In genomic region chr1:204429746-204430145, GRCh38 we compare ENCODE assay signal across 19 cellular contexts. TPM values are rescaled to one million over a fixed set of nuclear protein-coding genes. Genes with fewer than 3 reads are reported as not detected.
DNase-seq lines count a peak whose midpoint lies in the region; ATAC-seq and TF ChIP-seq lines count a peak whose summit lies in the region.
"Had no signal": no experiment of that assay in that cellular context is flagged by ENCODE, and none has a peak within 500 bp of the region (broad histone marks: within the 10 kb centered on the region; RNA-seq: fewer than 3 reads in every experiment).

No MANE protein-coding gene starts in this region.

- peak overlapping the region; percentile 28 for H4K91ac ChIP-seq in mesenchymal stem cell (ENCODE audit: low read length)

- H3K4me3 Mint-ChIP-seq in WTC11 = no peak overlapping the region
- H3K4me3 Mint-ChIP-seq in stimulated activated effector memory CD8-positive, alpha-beta T cell treated with anti-CD3 and anti-CD28 coated beads, Interleukin-12 subunit alpha, Interleukin-12 subunit beta, amount 100 ng/mL, for 72 hours = no peak overlapping the region
- H3K4me3 Mint-ChIP-seq: CD14-positive monocyte; CD4-positive, alpha-beta memory T cell; IgD-negative memory B cell had no signal

- no peak overlapping the region for H2BK15ac ChIP-seq in mesenchymal stem cell (ENCODE audit: low read depth, poor library complexity, severe bottlenecking)

- H3K4me2 ChIP-seq in mesenchymal stem cell (ENCODE audit: low read length, poor library complexity, severe bottlenecking) = no peak overlapping the region
- H3K4me2 ChIP-seq: A549, BLaER1 had no signal

- peaks cover 35% of the 10 kb centered on the region for H3K36me3 Mint-ChIP-seq in WTC11
- peaks cover 92% of the 10 kb centered on the region for H3K36me3 Mint-ChIP-seq in stimulated activated effector memory CD8-positive, alpha-beta T cell treated with anti-CD3 and anti-CD28 coated beads, Interleukin-12 subunit alpha, Interleukin-12 subunit beta, amount 100 ng/mL, for 72 hours

- TF ChIP-seq POLR2A in stomach (IDR thresholded peaks at IDR 0.05) = no peak

- WGBS in mesenchymal stem cell = 96% methylated on average over 18 of the region's 18 CpGs
- 89 to 92% (median 90%) methylated on average over 18 of the region's 18 CpGs for WGBS in stomach, 5 donors

- no peak for TF ChIP-seq EP300 in stomach (IDR thresholded peaks at IDR 0.05)

- H3K4me1 ChIP-seq in mesenchymal stem cell (ENCODE audit: control insufficient read depth, insufficient read depth, low read depth, low read length) = peaks cover 3% of the 10 kb centered on the region
- H3K4me1 ChIP-seq in stomach = peaks cover 7 to 32% (median 12%) of the 10 kb centered on the region in 4 donors
- H3K4me1 ChIP-seq: BLaER1 had no signal

- no peaks in the 10 kb centered on the region for H3K9me3 ChIP-seq in mesenchymal stem cell (ENCODE audit: control insufficient read depth, low read length)
- no peaks in the 10 kb centered on the region for H3K9me3 ChIP-seq in stomach
- H3K9me3 ChIP-seq: A549, BLaER1 had no signal

- peak overlapping the region in 1 of 2 experiments; percentile 21 for H3K4me3 ChIP-seq in mesenchymal stem cell (ENCODE audit: insufficient read depth in 1 of 2, low read depth in 1 of 2, low read length in 2 of 2)
- H3K4me3 ChIP-seq in stomach = no peak overlapping the region
- H3K4me3 ChIP-seq: A549, BLaER1 had no signal

- H4K8ac ChIP-seq in mesenchymal stem cell (ENCODE audit: low read length) = peak overlapping the region; percentile 13

- no peaks in the 10 kb centered on the region for H3K4me1 Mint-ChIP-seq in WTC11
- peaks cover 23% of the 10 kb centered on the region for H3K4me1 Mint-ChIP-seq in stimulated activated effector memory CD8-positive, alpha-beta T cell treated with anti-CD3 and anti-CD28 coated beads, Interleukin-12 subunit alpha, Interleukin-12 subunit beta, amount 100 ng/mL, for 72 hours

- no peak overlapping the region for H2AFZ ChIP-seq in mesenchymal stem cell (ENCODE audit: low read depth, low read length)

- H3K27me3 Mint-ChIP-seq in WTC11 (ENCODE audit: low read depth) = no peaks in the 10 kb centered on the region
- H3K27me3 Mint-ChIP-seq: CD4-positive, alpha-beta memory T cell; IgD-negative memory B cell had no signal

- DNase-seq in NCI-H2227 (lab: John Stamatoyannopoulos, UW; ENCODE audit: unreplicated experiment) (peak; percentile 49), NCI-H2227 treated with DMSO at 0.1 percent for 48 hours (lab: John Stamatoyannopoulos, UW) (no peak), WTC11 (ENCODE audit: low spot score) (no peak), mesenchymal stem cell (no peak), stomach (peak; percentile 15)
- DNase-seq in stimulated activated effector memory CD8-positive, alpha-beta T cell treated with anti-CD3 and anti-CD28 coated beads, Interleukin-12 subunit alpha, Interleukin-12 subunit beta, amount 100 ng/mL, for 72 hours (ENCODE audit: low spot score in 2 of 2) = no peak
- DNase-seq: CD4-positive, alpha-beta memory T cell; DMS153; DMS79; GDM1; GOT3; HCEC 1CT had no signal

- H3K27ac Mint-ChIP-seq in WTC11 = no peak overlapping the region
- H3K27ac Mint-ChIP-seq in stimulated activated effector memory CD8-positive, alpha-beta T cell treated with anti-CD3 and anti-CD28 coated beads, Interleukin-12 subunit alpha, Interleukin-12 subunit beta, amount 100 ng/mL, for 72 hours = no peak overlapping the region
- H3K27ac Mint-ChIP-seq: IgD-negative memory B cell had no signal

- H2AK5ac ChIP-seq in mesenchymal stem cell (ENCODE audit: low read length, severe bottlenecking) = no peak overlapping the region

- H3K79me1 ChIP-seq in mesenchymal stem cell (replicated peaks; ENCODE audit: low read length, poor library complexity, severe bottlenecking) = no peaks in the 10 kb centered on the region

- POLR2A ChIA-PET in WTC11 (lab: Charles Lee) = no interaction called here

- H3K27ac ChIP-seq in mesenchymal stem cell (ENCODE audit: low read length, poor library complexity, severe bottlenecking) (no peak overlapping the region), stomach (no peak overlapping the region)
- H3K27ac ChIP-seq: 22Rv1, A549, BLaER1 had no signal

- intact Hi-C loops in stomach (cut with DNase I; ENCODE audit: low total_unique reads) = no loop called here

- no peaks in the 10 kb centered on the region for H3K9me3 Mint-ChIP-seq in WTC11
- no peaks in the 10 kb centered on the region for H3K9me3 Mint-ChIP-seq in stimulated activated effector memory CD8-positive, alpha-beta T cell treated with anti-CD3 and anti-CD28 coated beads, Interleukin-12 subunit alpha, Interleukin-12 subunit beta, amount 100 ng/mL, for 72 hours
- H3K9me3 Mint-ChIP-seq: CD4-positive, alpha-beta memory T cell; IgD-negative memory B cell had no signal

- no peak overlapping the region for H3K18ac ChIP-seq in mesenchymal stem cell (ENCODE audit: low read depth in 1 of 2, low read length in 2 of 2)

- H3K4ac ChIP-seq in mesenchymal stem cell (ENCODE audit: low read depth in 1 of 2, low read length in 2 of 2) = no peak overlapping the region

- no peak overlapping the region for H2BK12ac ChIP-seq in mesenchymal stem cell (ENCODE audit: low read length in 2 of 2)

- CTCF ChIA-PET in WTC11 (lab: Charles Lee) = interaction anchor here (1.3 to 5.7 kb wide), 6 partner anchors 17 to 73 kb away, joined by 3 to 91 read pairs (median 20); partner anchors contain the start of gene PIK3C2B

- no peak overlapping the region for H2BK5ac ChIP-seq in mesenchymal stem cell (ENCODE audit: low read depth, low read length, poor library complexity, severe bottlenecking)

- peak; percentile 39; the same call in 1 of the 2 replicates for ATAC-seq in WTC11
- ATAC-seq in HG03045 (IDR thresholded peaks at IDR 0.05; ENCODE audit: unreplicated experiment) = no peak
- no peak for ATAC-seq in stimulated activated effector memory CD8-positive, alpha-beta T cell treated with anti-CD3 and anti-CD28 coated beads, Interleukin-12 subunit alpha, Interleukin-12 subunit beta, amount 100 ng/mL, for 72 hours
- no peak for ATAC-seq in HG03159 (IDR thresholded peaks at IDR 0.05; ENCODE audit: unreplicated experiment)
- ATAC-seq: A549 had no signal

- no peak overlapping the region for H3K14ac ChIP-seq in mesenchymal stem cell (ENCODE audit: low read length in 2 of 2)

- H3K9ac ChIP-seq in mesenchymal stem cell (ENCODE audit: low read length) = no peak overlapping the region
- H3K9ac ChIP-seq: BLaER1 had no signal

- H3K27me3 ChIP-seq in mesenchymal stem cell (ENCODE audit: control insufficient read depth in 1 of 2, insufficient read depth in 1 of 2, low read length in 2 of 2) (peaks cover 0 to 5% of the 10 kb centered on the region in 2 experiments), stomach (no peaks in the 10 kb centered on the region)
- H3K27me3 ChIP-seq: BLaER1 had no signal

- no peak overlapping the region for H2BK120ac ChIP-seq in mesenchymal stem cell (ENCODE audit: low read depth, low read length)

- peaks cover 0 to 16% of the 10 kb centered on the region in 2 experiments for H3K36me3 ChIP-seq in mesenchymal stem cell (ENCODE audit: control insufficient read depth in 1 of 2, insufficient read depth in 2 of 2, low read depth in 1 of 2, low read length in 2 of 2)
- H3K36me3 ChIP-seq in stomach = peaks cover 28 to 98% (median 92%) of the 10 kb centered on the region in 4 donors

- no peak for TF ChIP-seq CTCF in WTC11 (IDR thresholded peaks at IDR 0.05)
- no peak for TF ChIP-seq CTCF in stomach (IDR thresholded peaks at IDR 0.05)

- H3K23ac ChIP-seq in mesenchymal stem cell (ENCODE audit: low read length in 2 of 2) = no peak overlapping the region

TF ChIP-seq in WTC11, 78 proteins besides CTCF, POLR2A, EP300 and RAD21:
- TF ChIP-seq ZNF671 (CRISPR knock-in tag; IDR thresholded peaks at IDR 0.05) = no peak

RNA-seq across cellular contexts. Expression of gene PPP1R15B, which starts 18.1 kb away (rescaled TPM):
- total RNA-seq in WTC11 (2021) (43.7 to 47.7 TPM (median 44.6 TPM) in 3 replicates), stomach (10 to 100 TPM; 19.8 to 74.4 (median 51.6) TPM)
- 19.9 TPM for polyA plus RNA-seq in mesenchymal stem cell (2013, experiment 1 of 2)
- polyA plus RNA-seq in mesenchymal stem cell (2013, experiment 2 of 2) = 19.0 TPM
- polyA plus RNA-seq in stomach = 10 to 100 TPM in 1 of 3 donors, 1 to 10 TPM in 2; 6.5 to 11.1 (median 9.3) TPM

Comparison
In these comparisons a context has a peak if more than half of its experiments do, and no peak if none do; other contexts are left out.
1. DNase-seq: peak in NCI-H2227 (single experiment) and stomach (single experiment); none in NCI-H2227 treated with DMSO at 0.1 percent for 48 hours (single experiment), WTC11 (single experiment), mesenchymal stem cell (single experiment) and stimulated activated effector memory CD8-positive, alpha-beta T cell treated with anti-CD3 and anti-CD28 coated beads, Interleukin-12 subunit alpha, Interleukin-12 subunit beta, amount 100 ng/mL, for 72 hours (0 of 2).